Comparison of ENCODE assay signal across 8 cellular contexts in genomic region chr11:17076517-17077239, GRCh38. TPM values are rescaled to one million over a fixed set of nuclear protein-coding genes. Genes with fewer than 3 reads are reported as not detected.
A peak's percentile ranks its signal among the peaks of the same experiment; 100 is the strongest.
DNase-seq lines count a peak whose midpoint lies in the region; ATAC-seq and TF ChIP-seq lines count a peak whose summit lies in the region.

No MANE protein-coding gene starts in this region.

- no peak overlapping the region for H3K23ac ChIP-seq in trophoblast cell (ENCODE audit: low read length)

- peaks cover 43% of the 10 kb centered on the region for H3K36me3 ChIP-seq in SJCRH30
- H3K36me3 ChIP-seq in trophoblast cell (ENCODE audit: control insufficient read depth in 1 of 2, insufficient read depth in 2 of 2, low read length in 2 of 2) = peaks cover 10 to 18% of the 10 kb centered on the region in 2 experiments

- H3K79me1 ChIP-seq in trophoblast cell (ENCODE audit: low read length) = peaks cover 8% of the 10 kb centered on the region

- ATAC-seq in esophagus mucosa (peak; percentile 39), GM18505 (IDR thresholded peaks at IDR 0.05; ENCODE audit: unreplicated experiment) (no peak)

- WGBS in trophoblast cell (ENCODE audit: extremely low coverage, insufficient coverage, insufficient read length) = no CpG with 5 or more reads among the region's 15 CpGs

- H3K18ac ChIP-seq in trophoblast cell (ENCODE audit: low read length) = peak overlapping the region; percentile 38

- no peak overlapping the region for H2BK12ac ChIP-seq in trophoblast cell (ENCODE audit: low read length)

- intact Hi-C loops in posterior cingulate gyrus (cut with DNase I) = loop anchor here (2.0 to 5.0 kb wide), 3 partner anchors 130 to 1556 kb away; partner anchors contain the start of genes C11orf58, PIK3C2A and SPTY2D1

- peak overlapping the region; percentile 88 for H3K27ac ChIP-seq in SJCRH30
- no peak overlapping the region for H3K27ac ChIP-seq in trophoblast cell (ENCODE audit: low read depth, low read length)

- no peak overlapping the region for H3K14ac ChIP-seq in trophoblast cell (ENCODE audit: low read length)

- no peak overlapping the region for H2AFZ ChIP-seq in trophoblast cell (ENCODE audit: insufficient read depth, low read length, poor library complexity)

- H2BK5ac ChIP-seq in trophoblast cell (ENCODE audit: low read depth, low read length, poor library complexity) = no peak overlapping the region

- H4K8ac ChIP-seq in trophoblast cell (ENCODE audit: low read depth, low read length) = peak overlapping the region; percentile 89

- H3K4me3 ChIP-seq in GM08714 (ENCODE audit: low read length) = peak overlapping the region; percentile 91
- peak overlapping the region; percentile 93 for H3K4me3 ChIP-seq in SJCRH30
- peak overlapping the region; percentile 96 for H3K4me3 ChIP-seq in trophoblast cell (ENCODE audit: low read depth, low read length)

- peak overlapping the region; percentile 91 for H4K91ac ChIP-seq in trophoblast cell (ENCODE audit: low read depth, low read length)

- no peak overlapping the region for H2AK5ac ChIP-seq in trophoblast cell (ENCODE audit: low read length)

- no peak overlapping the region for H2BK120ac ChIP-seq in trophoblast cell (ENCODE audit: insufficient read depth, low read length, poor library complexity)

- H3K27me3 ChIP-seq in SJCRH30 (no peaks in the 10 kb centered on the region), trophoblast cell (ENCODE audit: insufficient read depth, low read length) (no peaks in the 10 kb centered on the region)

- peak overlapping the region; percentile 94 for H3K4ac ChIP-seq in trophoblast cell (ENCODE audit: low read depth, low read length)

- TF ChIP-seq POLR2A in GM18505 (IDR thresholded peaks at IDR 0.05; ENCODE audit: borderline replicate concordance, extremely low read depth, insufficient read depth, insufficient read length) = no peak

- H3K9me3 ChIP-seq in SJCRH30 (replicated peaks) = no peaks in the 10 kb centered on the region
- no peaks in the 10 kb centered on the region for H3K9me3 ChIP-seq in trophoblast cell (ENCODE audit: insufficient read depth, low read depth, low read length)

- H3K9ac ChIP-seq in trophoblast cell (ENCODE audit: low read length) = peak overlapping the region; percentile 94

- H3K4me2 ChIP-seq in trophoblast cell (ENCODE audit: low read length) = peak overlapping the region; percentile 89

- DNase-seq in SJCRH30 (peak in 1 of 2 experiments; percentile 26), trophoblast cell (peak in 1 of 2 donors; percentile 7), midbrain (lab: John Stamatoyannopoulos, UW) (no peak), posterior cingulate gyrus (no peak), EL (no peak)

- H3K4me1 ChIP-seq in SJCRH30 = peaks cover 6% of the 10 kb centered on the region
- peaks cover 4 to 6% of the 10 kb centered on the region in 2 experiments for H3K4me1 ChIP-seq in trophoblast cell (ENCODE audit: control insufficient read depth in 1 of 2, insufficient read depth in 2 of 2, low read length in 2 of 2)

- peaks cover 11% of the 10 kb centered on the region for H3K79me2 ChIP-seq in trophoblast cell (ENCODE audit: control insufficient read depth, insufficient read depth, low read length, poor library complexity)

- H4K12ac ChIP-seq in trophoblast cell (ENCODE audit: low read depth, low read length) = no peak overlapping the region

RNA-seq across cellular contexts. Expression of gene RPS13, which starts 0.8 kb away (rescaled TPM):
- 3,131 and 3,243 TPM in 2 replicates for total RNA-seq in SJCRH30 (2014; rRNA removed; shearing (Covaris generic))
- total RNA-seq in esophagus mucosa = 952 TPM
- polyA plus RNA-seq in trophoblast cell (2013) = 1,830 and 1,845 TPM in 2 replicates
